In genomic region chr1:177600936-177601335, GRCh38 we compare ENCODE assay signal across 29 cellular contexts.
DNase-seq lines count a peak whose midpoint lies in the region; ATAC-seq, FAIRE-seq and TF ChIP-seq lines count a peak whose summit lies in the region.
"Had no signal": no experiment of that assay in that cellular context is flagged by ENCODE, and none has a peak within 500 bp of the region (broad histone marks: within the 10 kb centered on the region; RNA-seq: fewer than 3 reads in every experiment).

No MANE protein-coding gene starts in this region.

- peaks cover 19% of the 10 kb centered on the region for H3K4me1 Mint-ChIP-seq in GM23338
- H3K4me1 Mint-ChIP-seq in endodermal cell = peaks cover 11% of the 10 kb centered on the region
- H3K4me1 Mint-ChIP-seq: CD4-positive, CD25-positive, alpha-beta regulatory T cell had no signal

- H3K9me3 ChIP-seq in A673 (ENCODE audit: low read depth, low read length, poor library complexity, severe bottlenecking) (no peaks in the 10 kb centered on the region), prostate gland (no peaks in the 10 kb centered on the region), left lung (no peaks in the 10 kb centered on the region), endodermal cell (ENCODE audit: control insufficient read depth, low read length) (no peaks in the 10 kb centered on the region), small intestine (ENCODE audit: control insufficient read depth, low read depth) (no peaks in the 10 kb centered on the region)
- H3K9me3 ChIP-seq: BE2C, HAP-1 had no signal

- BruUV-seq in A673 (replicated peaks; lab: Mats Ljungman, UMichigan) = no TSS peak

- H3K27me3 Mint-ChIP-seq in GM23338 (ENCODE audit: insufficient read depth, low read depth, poor library complexity) = no peaks in the 10 kb centered on the region
- peaks cover 4% of the 10 kb centered on the region for H3K27me3 Mint-ChIP-seq in endodermal cell (ENCODE audit: insufficient read depth)
- H3K27me3 Mint-ChIP-seq: CD4-positive, CD25-positive, alpha-beta regulatory T cell had no signal

- H3K9me2 ChIP-seq in GM23338 (ENCODE audit: insufficient read depth) = no peaks in the 10 kb centered on the region

- H3K9ac ChIP-seq in endodermal cell (ENCODE audit: extremely low read depth, low read length, poor library complexity, severe bottlenecking) = no peak overlapping the region
- H3K9ac ChIP-seq: GM23248 had no signal

- H3K4me3 ChIP-seq in A673 (ENCODE audit: low read depth, low read length, poor library complexity, severe bottlenecking) = no peak overlapping the region
- no peak overlapping the region for H3K4me3 ChIP-seq in GM23338
- H3K4me3 ChIP-seq in prostate gland = no peak overlapping the region
- no peak overlapping the region for H3K4me3 ChIP-seq in left lung
- H3K4me3 ChIP-seq in endodermal cell (ENCODE audit: low read length) = no peak overlapping the region
- no peak overlapping the region for H3K4me3 ChIP-seq in small intestine (ENCODE audit: low read depth in 1 of 2, low read length in 2 of 2)
- H3K4me3 ChIP-seq: GM23248, HAP-1, SK-N-MC had no signal

- H3K4me1 ChIP-seq in A673 (ENCODE audit: insufficient read depth, low read length, poor library complexity, severe bottlenecking) = peaks cover 42% of the 10 kb centered on the region
- peaks cover 13% of the 10 kb centered on the region; the same call in 1 of the 2 replicates for H3K4me1 ChIP-seq in GM23338 (ENCODE audit: insufficient read depth)
- H3K4me1 ChIP-seq in prostate gland (replicated peaks) = no peaks in the 10 kb centered on the region
- H3K4me1 ChIP-seq in left lung = no peaks in the 10 kb centered on the region
- no peaks in the 10 kb centered on the region for H3K4me1 ChIP-seq in endodermal cell (ENCODE audit: control insufficient read depth, insufficient read depth, low read length)
- no peaks in the 10 kb centered on the region for H3K4me1 ChIP-seq in small intestine (ENCODE audit: control insufficient read depth in 2 of 2, insufficient read depth in 1 of 2, low read depth in 1 of 2, low read length in 1 of 2)
- H3K4me1 ChIP-seq: BE2C had no signal

- H3K36me3 Mint-ChIP-seq in GM23338 (ENCODE audit: low read depth) = no peaks in the 10 kb centered on the region
- H3K36me3 Mint-ChIP-seq in endodermal cell (ENCODE audit: low read depth) = no peaks in the 10 kb centered on the region
- H3K36me3 Mint-ChIP-seq: CD4-positive, CD25-positive, alpha-beta regulatory T cell had no signal

- no peak overlapping the region for H3K4me3 Mint-ChIP-seq in GM23338
- H3K4me3 Mint-ChIP-seq in endodermal cell = no peak overlapping the region

- no peak overlapping the region for H3K4me2 ChIP-seq in GM23338

- peak overlapping the region; percentile 18 for H3K27ac ChIP-seq in A673 (ENCODE audit: low read depth, low read length, poor library complexity, severe bottlenecking)
- no peak overlapping the region for H3K27ac ChIP-seq in GM23338 (ENCODE audit: low read depth)
- H3K27ac ChIP-seq in prostate gland = no peak overlapping the region
- no peak overlapping the region for H3K27ac ChIP-seq in left lung
- H3K27ac ChIP-seq in endodermal cell (ENCODE audit: low read depth, low read length) = no peak overlapping the region
- no peak overlapping the region for H3K27ac ChIP-seq in small intestine (ENCODE audit: low read depth in 1 of 2, low read length in 1 of 2)
- H3K27ac ChIP-seq: GM23248, HL-60, RWPE1, SK-N-MC had no signal

- no peaks in the 10 kb centered on the region for H4K20me1 ChIP-seq in GM23338 (replicated peaks; ENCODE audit: insufficient read depth)

- no peak for ATAC-seq in GM23338
- ATAC-seq in left lung = no peak
- ATAC-seq: HepG2 had no signal

- CTCF ChIA-PET in A673 (lab: Charles Lee) = no interaction called here

- H3K27me3 ChIP-seq in A673 (replicated peaks; ENCODE audit: insufficient read depth, low read depth, low read length, poor library complexity) (no peaks in the 10 kb centered on the region), GM23338 (ENCODE audit: insufficient read depth) (no peaks in the 10 kb centered on the region), prostate gland (replicated peaks; ENCODE audit: insufficient read depth) (no peaks in the 10 kb centered on the region), left lung (no peaks in the 10 kb centered on the region), endodermal cell (ENCODE audit: control insufficient read depth, insufficient read depth, low read length, poor library complexity, severe bottlenecking) (peaks cover 32% of the 10 kb centered on the region), small intestine (ENCODE audit: control insufficient read depth in 2 of 2, insufficient read depth in 2 of 2, low read length in 2 of 2) (no peaks in the 10 kb centered on the region)
- H3K27me3 ChIP-seq: BE2C had no signal

- TF ChIP-seq CTCF in A673 (conservative IDR thresholded peaks at IDR 0.05; ENCODE audit: low read depth, low read length) = no peak
- TF ChIP-seq CTCF in GM23338 (conservative IDR thresholded peaks at IDR 0.05; ENCODE audit: low read depth in 2 of 2) = no peak
- no peak for TF ChIP-seq CTCF in prostate gland (IDR thresholded peaks at IDR 0.05)
- no peak for TF ChIP-seq CTCF in left lung (IDR thresholded peaks at IDR 0.05)
- no peak for TF ChIP-seq CTCF in endodermal cell (conservative IDR thresholded peaks at IDR 0.05)

- intact Hi-C loops in A673 (cut with micrococcal nuclease; ENCODE audit: unreplicated experiment) = no loop called here
- intact Hi-C loops in prostate gland (cut with DNase I) = no loop called here
- intact Hi-C loops in left lung (cut with DNase I) = no loop called here

- no peak for TF ChIP-seq POLR2A in prostate gland (IDR thresholded peaks at IDR 0.05)

- H3K27ac Mint-ChIP-seq in GM23338 (no peak overlapping the region; the same call in 1 of the 2 replicates), endodermal cell (no peak overlapping the region)
- H3K27ac Mint-ChIP-seq: CD4-positive, CD25-positive, alpha-beta regulatory T cell had no signal

- POLR2A ChIA-PET in A673 (lab: Charles Lee; ENCODE audit: low non-redundant PET) = no interaction called here

- no peaks in the 10 kb centered on the region for H3K79me2 ChIP-seq in GM23338 (replicated peaks; ENCODE audit: insufficient read depth)

- FAIRE-seq in small intestine (lab: Jason Lieb, UNC) = no peak
- FAIRE-seq: A204.1, GM12891, HepG2 had no signal

- WGBS in prostate gland = 46% methylated on average over 1 of the region's 1 CpG
- WGBS in endodermal cell (ENCODE audit: insufficient coverage in 1 of 2, insufficient read length in 1 of 2), 2 experiments = 90 to 100% methylated on average over 1 of the region's 1 CpG
- 56 to 78% (median 72%) methylated on average over 1 of the region's 1 CpG for WGBS in small intestine, 3 donors

- no peaks in the 10 kb centered on the region for H3F3A ChIP-seq in GM23338 (replicated peaks; ENCODE audit: low read depth)

- DNase-seq in A673 (ENCODE audit: low spot score) (no peak), GM23338 (ENCODE audit: low spot score) (no peak), cerebellar cortex (ENCODE audit: low spot score) (peak; percentile 3), prostate gland (ENCODE audit: low spot score) (peak; percentile 48), left lung (no peak), endodermal cell (no peak), small intestine (no peak)
- DNase-seq: BE2C; CD4-positive, CD25-positive, alpha-beta regulatory T cell; DND-41; GM23248; KBM-7; MM.1S; NCI-H1048; NCI-H1436 treated with DMSO at 0.1 percent for 48 hours; NCI-H1930; NCI-H2171; NCI-H446; NCI-H526; NK-92 treated with Interleukin-12 subunit alpha and Interleukin-12 subunit beta, amount 100 ng/mL, for 24 hours; SHP77 treated with DMSO at 0.1 percent for 48 hours; SW 1271 had no signal

- H2AFZ ChIP-seq in GM23338 = peak overlapping the region; percentile 58; the same call in 1 of the 2 replicates
- H2AFZ ChIP-seq: GM23248 had no signal

- H3K9me3 Mint-ChIP-seq in GM23338 (no peaks in the 10 kb centered on the region), endodermal cell (peaks cover 4% of the 10 kb centered on the region)

- H3K36me3 ChIP-seq in A673 (ENCODE audit: insufficient read depth, low read length, poor library complexity, severe bottlenecking) = no peaks in the 10 kb centered on the region
- no peaks in the 10 kb centered on the region for H3K36me3 ChIP-seq in GM23338 (ENCODE audit: insufficient read depth)
- no peaks in the 10 kb centered on the region for H3K36me3 ChIP-seq in prostate gland
- no peaks in the 10 kb centered on the region for H3K36me3 ChIP-seq in left lung
- H3K36me3 ChIP-seq in endodermal cell (ENCODE audit: control insufficient read depth, insufficient read depth, low read length) = no peaks in the 10 kb centered on the region
- no peaks in the 10 kb centered on the region for H3K36me3 ChIP-seq in small intestine (ENCODE audit: control insufficient read depth in 2 of 2, insufficient read depth in 2 of 2, low read length in 2 of 2)
- H3K36me3 ChIP-seq: BE2C, HAP-1 had no signal

TF ChIP-seq in GM23338, 12 proteins besides CTCF, POLR2A, EP300 and RAD21 (continues in another document):
- TF ChIP-seq EZH2phosphoT487 (IDR thresholded peaks at IDR 0.05; ENCODE audit: unreplicated experiment) = no peak
- TF ChIP-seq JUNB (IDR thresholded peaks at IDR 0.05; ENCODE audit: unreplicated experiment) = no peak

Comparison
In these comparisons a context has a peak if more than half of its experiments do, and no peak if none do; other contexts are left out.
1. DNase-seq: peak in cerebellar cortex (single experiment) and prostate gland (single experiment); none in A673 (single experiment), GM23338 (single experiment), left lung (0 of 2), endodermal cell (single experiment) and small intestine (single experiment).